Comparison of ENCODE assay signal across 10 cellular contexts in genomic region chr10:79111427-79111826, GRCh38. TPM values are rescaled to one million over a fixed set of nuclear protein-coding genes. Genes with fewer than 3 reads are reported as not detected.
DNase-seq lines count a peak whose midpoint lies in the region; ATAC-seq, FAIRE-seq and TF ChIP-seq lines count a peak whose summit lies in the region.
"Had no signal": no experiment of that assay in that cellular context is flagged by ENCODE, and none has a peak within 500 bp of the region (broad histone marks: within the 10 kb centered on the region; RNA-seq: fewer than 3 reads in every experiment).

No MANE protein-coding gene starts in this region.

- no peak for TF ChIP-seq CTCF in pancreas (IDR thresholded peaks at IDR 0.05)

- H3K4me1 ChIP-seq in pancreas (peaks cover 46 to 53% (median 49%) of the 10 kb centered on the region in 3 donors), aorta (ENCODE audit: control insufficient read depth in 1 of 2, insufficient read depth in 2 of 2, low read length in 2 of 2) (no peaks in the 10 kb centered on the region)

- peak; percentile 33 to 73 (median 70) for ATAC-seq in pancreas
- no peak for ATAC-seq in aorta (ENCODE audit: low FRiP score)

- H3K36me3 ChIP-seq in pancreas, result no peaks in the 10 kb centered on the region
- no peaks in the 10 kb centered on the region for H3K36me3 ChIP-seq in aorta (ENCODE audit: control insufficient read depth in 1 of 2, insufficient read depth in 2 of 2, low read length in 1 of 2)

- intact Hi-C loops in pancreas (cut with DNase I), result loop anchor here in 1 of 3 donors (5.0 kb wide), 1 partner anchor 39 kb away; no protein-coding TSS in a partner anchor
- intact Hi-C loops in aorta (cut with DNase I), result loop anchor here in 1 of 2 donors (5.0 kb wide), 1 partner anchor 41 kb away; no protein-coding TSS in a partner anchor

- no peak for FAIRE-seq in pancreas (lab: Jason Lieb, UNC)

- DNase-seq in Caki2 (ENCODE audit: low read depth), result peak; percentile 89
- peak; percentile 90 for DNase-seq in RPMI7951 (ENCODE audit: low read depth)
- DNase-seq in fibroblast of peridontal ligament (ENCODE audit: extremely low read depth), result peak; percentile 57
- peak in 3 of 6 donors; percentile 57 to 68 (median 58) for DNase-seq in pancreas
- no peak for DNase-seq in midbrain (lab: John Stamatoyannopoulos, UW)
- DNase-seq in NCI-H2081 (lab: John Stamatoyannopoulos, UW), result no peak
- no peak for DNase-seq in aorta
- DNase-seq in stimulated activated CD4-positive, alpha-beta T cell treated with anti-CD3 and anti-CD28 coated beads, Interleukin-15, amount 100 ng/mL, for 24 hours, result no peak
- DNase-seq: NCI-H187 treated with DMSO at 0.1 percent for 48 hours had no signal

- H3K27me3 ChIP-seq in pancreas (no peaks in the 10 kb centered on the region), aorta (ENCODE audit: control insufficient read depth in 1 of 2, insufficient read depth in 2 of 2, low read length in 1 of 2) (no peaks in the 10 kb centered on the region)

- H3K27ac ChIP-seq in pancreas, result peak overlapping the region; percentile 3 to 75 (median 53)
- no peak overlapping the region for H3K27ac ChIP-seq in aorta (ENCODE audit: low read depth in 1 of 2, low read length in 2 of 2)
- H3K27ac ChIP-seq: VCaP had no signal

- in situ Hi-C loops in Caki2 (cut with HindIII; ENCODE audit: low pct_unique_long_range_greater_than_20kb, low sequenced_read_pairs), result loop anchor here (5.0 kb wide), 1 partner anchor 34 kb away; no protein-coding TSS in a partner anchor

- no peak overlapping the region for H3K4me3 ChIP-seq in pancreas
- H3K4me3 ChIP-seq in aorta (ENCODE audit: low read length in 2 of 2), result no peak overlapping the region

- 15 to 20% methylated on average over 5 of the region's 5 CpGs for WGBS in pancreas, 2 donors
- WGBS in aorta, 2 donors, result 72 to 74% methylated on average over 5 of the region's 5 CpGs

- no peaks in the 10 kb centered on the region for H3K9me3 ChIP-seq in pancreas
- H3K9me3 ChIP-seq in aorta (ENCODE audit: control insufficient read depth, low read length), result no peaks in the 10 kb centered on the region

RNA-seq across cellular contexts. Expression of gene ZMIZ1, which starts 42.7 kb away (rescaled TPM):
- 17.4 and 24.1 TPM in 2 replicates for total RNA-seq in Caki2 (2014; rRNA removed; shearing (Covaris generic); ENCODE audit: low replicate concordance)
- total RNA-seq in RPMI7951 (2014; rRNA removed; shearing (Covaris generic)), result 15.4 and 20.2 TPM in 2 replicates
- total RNA-seq in pancreas, result 10 to 100 TPM; 21.3 to 45.0 (median 23.5) TPM
- polyA plus RNA-seq in pancreas, result 10 to 100 TPM; 14.5 to 20.8 TPM
- total RNA-seq in aorta, result 10 to 100 TPM; 48.5 to 84.1 TPM
- polyA plus RNA-seq in aorta, result 1 to 10 TPM; 7.8 to 8.0 TPM

Comparison
In these comparisons a context has a peak if more than half of its experiments do, and no peak if none do; other contexts are left out.
1. DNase-seq: peak in Caki2 (single experiment), RPMI7951 (single experiment) and fibroblast of peridontal ligament (single experiment); none in midbrain (single experiment), NCI-H2081 (0 of 2), aorta (0 of 2) and stimulated activated CD4-positive, alpha-beta T cell treated with anti-CD3 and anti-CD28 coated beads, Interleukin-15, amount 100 ng/mL, for 24 hours (single experiment).
2. H3K27ac ChIP-seq: peak in pancreas (4 of 4); none in aorta (0 of 2).